ENCODE assay signal across 14 cellular contexts in the genomic region with DNA sequence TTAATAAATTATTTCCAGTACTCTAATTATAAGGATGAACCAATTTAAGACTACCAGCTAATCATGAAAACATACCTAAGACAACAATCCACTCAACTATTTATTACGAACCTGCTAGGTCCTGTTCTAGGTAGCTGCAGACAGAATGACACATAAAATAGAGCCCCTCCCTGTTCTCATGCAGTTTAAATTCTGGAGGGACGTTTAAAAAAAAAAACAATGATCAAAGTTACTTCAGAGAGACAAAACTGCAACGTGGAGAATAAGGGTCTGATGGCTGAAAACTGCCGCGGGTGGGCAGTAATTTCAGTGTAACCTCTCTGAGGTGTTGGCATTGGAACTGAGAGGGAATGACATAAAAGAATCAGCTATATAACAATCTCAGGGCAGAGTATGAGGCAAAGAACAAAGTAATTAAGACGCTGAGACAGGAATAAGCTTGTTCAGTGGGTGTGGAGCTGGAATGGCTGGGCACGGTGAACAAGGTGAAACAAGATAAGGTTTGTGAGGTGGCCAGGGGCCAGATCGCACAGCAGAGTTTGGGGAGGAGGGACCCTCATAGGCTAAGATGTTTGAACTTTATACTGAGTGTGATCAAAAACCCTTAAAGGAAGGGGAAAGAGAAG. TPM values are rescaled to one million over a fixed set of nuclear protein-coding genes. Genes with fewer than 3 reads are reported as not detected.
A peak's percentile ranks its signal among the peaks of the same experiment; 100 is the strongest.
DNase-seq lines count a peak whose midpoint lies in the region; ATAC-seq and TF ChIP-seq lines count a peak whose summit lies in the region.
"Had no signal": no experiment of that assay in that cellular context is flagged by ENCODE, and none has a peak within 500 bp of the region (broad histone marks: within the 10 kb centered on the region; RNA-seq: fewer than 3 reads in every experiment).

No MANE protein-coding gene starts in this region.

- H2AK5ac ChIP-seq in mesendoderm (ENCODE audit: low read length): no peak overlapping the region

- H3K4me3 ChIP-seq in vagina (no peak overlapping the region), mesendoderm (ENCODE audit: low read length) (no peak overlapping the region)
- H3K4me3 ChIP-seq: tibial nerve had no signal

- no peaks in the 10 kb centered on the region for H3K36me3 ChIP-seq in vagina
- H3K36me3 ChIP-seq in mesendoderm (ENCODE audit: control insufficient read depth, insufficient read depth, low read length): no peaks in the 10 kb centered on the region
- H3K36me3 ChIP-seq: brain microvascular endothelial cell, tibial nerve had no signal

- peak overlapping the region; percentile 55 for H3K27ac Mint-ChIP-seq in activated naive CD8-positive, alpha-beta T cell treated with anti-CD3 and anti-CD28 coated beads for 36 hours
- H3K27ac Mint-ChIP-seq in memory B cell: peak overlapping the region; percentile 79

- TF ChIP-seq CTCF in vagina (IDR thresholded peaks at IDR 0.05): no peak

- H2BK15ac ChIP-seq in mesendoderm (replicated peaks; ENCODE audit: low read depth): no peak overlapping the region

- no peak overlapping the region for H3K4me3 Mint-ChIP-seq in activated naive CD8-positive, alpha-beta T cell treated with anti-CD3 and anti-CD28 coated beads for 36 hours
- H3K4me3 Mint-ChIP-seq in memory B cell: no peak overlapping the region

- no peak overlapping the region for H4K8ac ChIP-seq in mesendoderm (ENCODE audit: low read depth, low read length)

- no peak overlapping the region for H3K18ac ChIP-seq in mesendoderm (ENCODE audit: low read length)

- no peak overlapping the region for H3K4me2 ChIP-seq in mesendoderm (ENCODE audit: low read length)

- peaks cover 91% of the 10 kb centered on the region for H3K79me2 ChIP-seq in mesendoderm (ENCODE audit: control insufficient read depth, insufficient read depth, low read length)

- intact Hi-C loops in left cardiac atrium (cut with DNase I) (no loop called here), Right ventricle myocardium inferior (cut with DNase I) (no loop called here), vagina (cut with DNase I) (no loop called here)

- no peak overlapping the region for H4K5ac ChIP-seq in mesendoderm (ENCODE audit: low read length)

- no peak overlapping the region for H3K56ac ChIP-seq in mesendoderm (ENCODE audit: low read length)

- no CpG with 5 or more reads among the region's 8 CpGs for WGBS in mesendoderm (ENCODE audit: extremely low coverage, insufficient coverage, low lambda C conversion rate)

- no peak overlapping the region for H2BK120ac ChIP-seq in mesendoderm (ENCODE audit: low read depth, low read length)

- H3K27me3 ChIP-seq in vagina: no peaks in the 10 kb centered on the region
- H3K27me3 ChIP-seq in mesendoderm (ENCODE audit: insufficient read depth, low read length, poor library complexity): no peaks in the 10 kb centered on the region
- H3K27me3 ChIP-seq: brain microvascular endothelial cell, tibial nerve had no signal

- H3K9ac ChIP-seq in mesendoderm (ENCODE audit: low read length): no peak overlapping the region

- no peak overlapping the region for H3K23ac ChIP-seq in mesendoderm (ENCODE audit: low read length)

- H3K27ac ChIP-seq in vagina (peak overlapping the region; percentile 2), mesendoderm (ENCODE audit: low read depth, low read length) (no peak overlapping the region)
- H3K27ac ChIP-seq: brain microvascular endothelial cell, tibial nerve had no signal

- H3K4me1 ChIP-seq in vagina (peaks cover 74% of the 10 kb centered on the region), mesendoderm (ENCODE audit: control insufficient read depth, low read depth, low read length) (peaks cover 9% of the 10 kb centered on the region)

- peaks cover 55% of the 10 kb centered on the region for H3K36me3 Mint-ChIP-seq in activated naive CD8-positive, alpha-beta T cell treated with anti-CD3 and anti-CD28 coated beads for 36 hours
- H3K36me3 Mint-ChIP-seq in memory B cell: peaks cover 4% of the 10 kb centered on the region

- H3K9me3 ChIP-seq in vagina: no peaks in the 10 kb centered on the region
- H3K9me3 ChIP-seq: tibial nerve had no signal

- H3K9me3 Mint-ChIP-seq in activated naive CD8-positive, alpha-beta T cell treated with anti-CD3 and anti-CD28 coated beads for 36 hours: peaks cover 5% of the 10 kb centered on the region
- no peaks in the 10 kb centered on the region for H3K9me3 Mint-ChIP-seq in memory B cell

- no peak overlapping the region for H3K4ac ChIP-seq in mesendoderm (ENCODE audit: low read depth, low read length)

- ATAC-seq in left cardiac atrium: no peak
- no peak for ATAC-seq in Right ventricle myocardium inferior
- no peak for ATAC-seq in memory B cell (ENCODE audit: low read depth)
- no peak for ATAC-seq in HG02870 (IDR thresholded peaks at IDR 0.05; ENCODE audit: unreplicated experiment)

- peak; percentile 15 for DNase-seq in left cardiac atrium
- DNase-seq in Right ventricle myocardium inferior (ENCODE audit: missing footprints): no peak
- no peak for DNase-seq in activated naive CD8-positive, alpha-beta T cell treated with anti-CD3 and anti-CD28 coated beads for 36 hours
- no peak for DNase-seq in memory B cell (ENCODE audit: low spot score in 2 of 2)
- no peak for DNase-seq in vagina (ENCODE audit: extremely low spot score in 2 of 2)
- no peak for DNase-seq in D341Med (ENCODE audit: low spot score)
- no peak for DNase-seq in mesendoderm
- DNase-seq: activated effector memory CD4-positive, alpha-beta T cell treated with anti-CD3 and anti-CD28 coated beads, Interleukin-2, amount 50 U/mL, for 16 hours; brain microvascular endothelial cell; NCI-H1092; NCI-H524; T-helper 9 cell had no signal

- no peaks in the 10 kb centered on the region for H3K27me3 Mint-ChIP-seq in activated naive CD8-positive, alpha-beta T cell treated with anti-CD3 and anti-CD28 coated beads for 36 hours
- H3K27me3 Mint-ChIP-seq in memory B cell: no peaks in the 10 kb centered on the region

- H3K4me1 Mint-ChIP-seq in activated naive CD8-positive, alpha-beta T cell treated with anti-CD3 and anti-CD28 coated beads for 36 hours: peaks cover 53% of the 10 kb centered on the region
- H3K4me1 Mint-ChIP-seq in memory B cell: peaks cover 50% of the 10 kb centered on the region

- H2BK5ac ChIP-seq in mesendoderm (ENCODE audit: low read length): no peak overlapping the region

- no peak for TF ChIP-seq POLR2A in vagina (IDR thresholded peaks at IDR 0.05)

- no peaks in the 10 kb centered on the region for H3K79me1 ChIP-seq in mesendoderm (ENCODE audit: low read length)

RNA-seq across cellular contexts. Expression of a gene that starts 19.5 kb away (rescaled TPM):
- total RNA-seq in left cardiac atrium: 100 to 1,000 TPM; 118 to 125 TPM
- 96.8 TPM for total RNA-seq in Right ventricle myocardium inferior
- total RNA-seq in activated naive CD8-positive, alpha-beta T cell treated with anti-CD3 and anti-CD28 coated beads for 36 hours: 100 to 1,000 TPM; 204 to 227 TPM
- 80.5 TPM for total RNA-seq in vagina
- 70.0 TPM for polyA plus RNA-seq in mesendoderm (2013, experiment 1 of 2)
- 67.0 TPM for polyA plus RNA-seq in mesendoderm (2013, experiment 2 of 2)
